Comparison of ENCODE assay signal across 19 cellular contexts in the genomic region with DNA sequence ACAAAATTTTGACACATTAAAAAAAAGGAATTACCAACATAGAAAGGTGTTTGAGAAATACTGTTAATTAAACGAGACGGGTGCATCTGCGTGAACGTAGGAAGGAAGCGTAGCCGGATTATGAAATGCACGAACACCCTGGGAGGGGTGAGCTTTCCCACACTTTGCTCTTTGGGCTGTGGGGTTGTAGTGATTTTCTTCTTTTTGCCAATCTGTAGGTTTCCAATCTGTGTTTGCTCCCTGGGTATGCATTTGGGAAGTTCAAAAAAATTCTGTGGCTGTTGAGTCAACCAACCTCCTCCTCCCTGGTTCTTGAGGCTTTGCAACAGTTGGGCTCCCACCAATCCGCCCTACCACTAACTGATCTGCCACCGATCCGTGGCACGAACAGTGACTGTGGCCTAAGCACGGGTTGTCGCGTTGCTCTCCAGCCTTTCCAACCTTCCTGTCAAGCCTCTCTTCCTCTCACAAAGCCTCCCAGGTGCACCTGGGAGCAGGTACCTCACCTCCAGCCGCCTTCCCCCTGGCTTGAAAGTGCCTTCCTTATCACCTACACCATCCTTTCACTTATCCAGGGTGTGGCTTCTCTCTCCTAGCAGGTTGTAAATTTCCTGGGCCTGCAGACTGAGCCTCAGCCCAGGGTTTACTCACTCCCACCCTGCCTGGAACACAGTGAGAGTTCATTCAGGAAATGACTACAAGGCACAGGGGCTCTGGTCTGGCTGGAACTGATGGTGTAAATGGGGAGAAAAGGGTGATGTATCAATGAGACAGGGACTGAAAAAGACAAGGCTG. TPM values are rescaled to one million over a fixed set of nuclear protein-coding genes. Genes with fewer than 3 reads are reported as not detected.
"Had no signal": no experiment of that assay in that cellular context is flagged by ENCODE, and none has a peak within 500 bp of the region (broad histone marks: within the 10 kb centered on the region; RNA-seq: fewer than 3 reads in every experiment).

No MANE protein-coding gene starts in this region.

- ATAC-seq: activated CD4-positive, CD25-positive, alpha-beta regulatory T cell treated with anti-CD3 and anti-CD28 coated beads, Interleukin-2, amount 50 U/mL, for 24 hours; left cardiac atrium; naive thymus-derived CD8-positive, alpha-beta T cell; sciatic nerve; T-helper 17 cell had no signal

- H3K9me3 ChIP-seq: esophagus squamous epithelium, testis had no signal

- H3K27me3 ChIP-seq: esophagus squamous epithelium, testis had no signal

- H3K36me3 ChIP-seq: esophagus squamous epithelium had no signal

- H3K4me3 ChIP-seq: esophagus squamous epithelium, lung, testis had no signal

- DNase-seq: activated CD4-positive, alpha-beta T cell treated with anti-CD3 and anti-CD28 coated beads, Interleukin-2, amount 50 U/mL, for 4 hours; activated gamma-delta T cell; activated naive CD8-positive, alpha-beta T cell treated with anti-CD3 and anti-CD28 coated beads for 36 hours; activated T-cell treated with anti-CD3 and anti-CD28 coated beads, Interleukin-2, amount 50 U/mL, for 48 hours; esophagus squamous epithelium; foreskin fibroblast; glutamatergic neuron; immature natural killer cell; left cardiac atrium; naive thymus-derived CD8-positive, alpha-beta T cell; occipital lobe; stimulated activated CD4-positive, alpha-beta T cell treated with anti-CD3 and anti-CD28 coated beads, Interleukin-12 subunit alpha, Interleukin-12 subunit beta, amount 100 ng/mL, for 4 hours; stimulated activated naive CD4-positive, alpha-beta T cell treated with Interleukin-2 at 50 U/mL for 16 hours; T-helper 17 cell; testis had no signal

- H3K27ac ChIP-seq: esophagus squamous epithelium, testis had no signal

RNA-seq across cellular contexts. Expression of a gene that starts 16.6 kb away (rescaled TPM):
- total RNA-seq: mononuclear cell had no signal
